Comparison of ENCODE assay signal across 8 cellular contexts in the genomic region with DNA sequence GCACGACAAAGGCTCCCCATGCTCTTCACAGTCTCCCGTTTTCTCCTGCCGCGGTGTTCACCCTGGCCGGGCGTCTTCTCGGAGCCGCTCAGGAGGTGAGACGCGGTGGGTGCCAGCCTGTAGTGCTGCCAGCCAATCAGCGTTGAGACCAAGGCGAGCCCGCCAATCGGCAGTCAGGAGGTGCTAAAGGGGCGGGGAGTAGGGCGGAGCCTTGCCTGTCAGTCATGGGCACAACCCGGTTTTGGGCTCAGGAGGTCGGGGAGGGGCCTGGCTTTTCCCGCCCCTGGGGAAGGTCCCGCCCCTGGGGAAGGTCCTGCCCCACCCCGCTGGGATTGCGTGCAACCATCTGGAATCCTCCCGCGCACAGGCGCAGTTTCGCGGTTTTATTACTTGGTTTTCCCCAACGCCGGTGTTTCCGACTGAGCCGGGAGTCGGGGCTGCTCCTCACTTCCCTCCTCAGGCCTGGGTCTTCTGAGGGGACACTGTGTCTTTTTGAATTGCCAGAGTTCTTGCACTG.
DNase-seq lines count a peak whose midpoint lies in the region; ATAC-seq and TF ChIP-seq lines count a peak whose summit lies in the region.

PRDM7 (minus strand) TSS at position 92 of the 517 bp plus-strand sequence. CDS start 1,421 bp downstream, outside the sequence.

- H3K36me3 Mint-ChIP-seq in nephron (ENCODE audit: low read depth): no peaks in the 10 kb centered on the region

- H3K27me3 Mint-ChIP-seq in nephron (ENCODE audit: low read depth): peaks cover 73% of the 10 kb centered on the region

- no peaks in the 10 kb centered on the region for H3K9me3 Mint-ChIP-seq in nephron

- TF ChIP-seq CTCF in RWPE1 (conservative IDR thresholded peaks at IDR 0.05; ENCODE audit: low read depth) (no peak), nephron (IDR thresholded peaks at IDR 0.05; ENCODE audit: unreplicated experiment in 3 of 3) (no peak)

- peak within 1 kb of the TSS; percentile 70 for H3K27ac ChIP-seq in RWPE1

- H3K27ac Mint-ChIP-seq in nephron: peak within 1 kb of the TSS; percentile 61 to 89 (median 63)

- CTCF ChIA-PET in RWPE1 (lab: Yijun Ruan, JAX): interaction anchor here (1.3 kb wide), 1 partner anchor 371 kb away, joined by 6 read pairs; no protein-coding TSS in a partner anchor

- POLR2A ChIA-PET in RWPE1 (lab: Yijun Ruan, JAX; ENCODE audit: low non-redundant PET): no interaction called here

- ATAC-seq in GM21723 (IDR thresholded peaks at IDR 0.05; ENCODE audit: unreplicated experiment): peak; percentile 89

- peak; percentile 97 for DNase-seq in DMS114 treated with DMSO at 0.1 percent for 48 hours (lab: John Stamatoyannopoulos, UW; ENCODE audit: unreplicated experiment)
- DNase-seq in KG1 (lab: John Stamatoyannopoulos, UW): peak; percentile 94
- peak; percentile 99 for DNase-seq in RWPE1 (ENCODE audit: low spot score)
- peak; percentile 93 for DNase-seq in activated effector memory CD4-positive, alpha-beta T cell treated with Interleukin-2 at 50 U/mL for 16 hours
- peak; percentile 84 for DNase-seq in fibroblast of the conjunctiva (ENCODE audit: low read depth)
- DNase-seq in stimulated activated naive CD4-positive, alpha-beta T cell (lab: John Stamatoyannopoulos, UW): peak; percentile 87 to 96 (median 93)

- peaks cover 11% of the 10 kb centered on the region for H3K4me1 Mint-ChIP-seq in nephron

- peak within 1 kb of the TSS; percentile 74 to 86 (median 86) for H3K4me3 Mint-ChIP-seq in nephron

Comparison
In these comparisons a context has a peak if more than half of its experiments do, and no peak if none do; other contexts are left out.
1. Peak in every context shown above with its lines: DNase-seq, ATAC-seq and H3K27ac ChIP-seq.